Comparison of ENCODE assay signal across 22 cellular contexts in the genomic region with DNA sequence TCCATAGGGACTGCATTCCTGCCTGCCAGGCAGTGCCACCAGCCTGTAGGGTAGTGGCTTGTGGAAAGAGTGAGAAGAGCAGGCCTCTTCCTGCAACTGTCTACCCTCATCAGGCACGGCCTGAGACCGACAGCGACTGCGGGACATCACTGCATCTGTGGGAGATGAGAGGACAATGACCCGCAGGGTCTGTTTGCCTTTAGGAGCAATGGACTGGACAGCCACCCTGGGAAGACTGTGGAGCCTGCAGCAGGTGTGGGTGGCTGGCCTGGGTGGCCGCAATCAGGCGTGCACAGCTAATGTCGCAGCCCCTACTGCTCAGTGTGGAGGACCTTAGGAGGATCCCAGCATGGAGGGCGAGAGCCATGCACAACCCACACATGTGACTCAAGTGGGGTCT.
"Had no signal": no experiment of that assay in that cellular context is flagged by ENCODE, and none has a peak within 500 bp of the region (broad histone marks: within the 10 kb centered on the region; RNA-seq: fewer than 3 reads in every experiment).

No MANE protein-coding gene starts in this region.

- ATAC-seq: gastroesophageal sphincter; left ventricle myocardium superior; sciatic nerve; stimulated activated memory B cell treated with anti-CD40 and anti-IgM and Interleukin-4, amounts not matched to agents 10 μg/mL and 1 μg/mL and 100 μg/mL, for 72 hours had no signal

- H3K9me3 ChIP-seq: esophagus muscularis mucosa, gastroesophageal sphincter, mucosa of descending colon, upper lobe of left lung had no signal

- H3K27ac ChIP-seq: esophagus muscularis mucosa, gastroesophageal sphincter, upper lobe of left lung, WERI-Rb-1 had no signal

- H3K36me3 ChIP-seq: esophagus muscularis mucosa, gastroesophageal sphincter, upper lobe of left lung, WERI-Rb-1 had no signal

- DNase-seq: activated CD4-positive, alpha-beta T cell treated with anti-CD3 and anti-CD28 coated beads for 1 hour; activated CD4-positive, alpha-beta T cell treated with anti-CD3 and anti-CD28 coated beads, Interleukin-2, amount 50 U/mL, for 1 hour; activated T-cell treated with anti-CD3 and anti-CD28 coated beads, Interleukin-2, amount 50 U/mL, for 1 hour; aorta; caudate nucleus; effector memory CD4-positive, alpha-beta T cell; head of caudate nucleus; hypothalamus; left ventricle myocardium superior; naive B cell; occipital lobe; stimulated activated CD4-positive, alpha-beta T cell treated with anti-CD3 and anti-CD28 coated beads, Interleukin-15, amount 100 ng/mL, for 24 hours; T-helper 1 cell; WERI-Rb-1 had no signal

- H3K4me3 ChIP-seq: esophagus muscularis mucosa, gastroesophageal sphincter, mucosa of descending colon, smooth muscle cell, upper lobe of left lung had no signal

- H3K4me2 ChIP-seq: smooth muscle cell had no signal

- H3K27me3 ChIP-seq: esophagus muscularis mucosa, gastroesophageal sphincter, upper lobe of left lung had no signal

- FAIRE-seq: TTC549 had no signal
